ENCODE assay signal across 1 cellular context in the genomic region with DNA sequence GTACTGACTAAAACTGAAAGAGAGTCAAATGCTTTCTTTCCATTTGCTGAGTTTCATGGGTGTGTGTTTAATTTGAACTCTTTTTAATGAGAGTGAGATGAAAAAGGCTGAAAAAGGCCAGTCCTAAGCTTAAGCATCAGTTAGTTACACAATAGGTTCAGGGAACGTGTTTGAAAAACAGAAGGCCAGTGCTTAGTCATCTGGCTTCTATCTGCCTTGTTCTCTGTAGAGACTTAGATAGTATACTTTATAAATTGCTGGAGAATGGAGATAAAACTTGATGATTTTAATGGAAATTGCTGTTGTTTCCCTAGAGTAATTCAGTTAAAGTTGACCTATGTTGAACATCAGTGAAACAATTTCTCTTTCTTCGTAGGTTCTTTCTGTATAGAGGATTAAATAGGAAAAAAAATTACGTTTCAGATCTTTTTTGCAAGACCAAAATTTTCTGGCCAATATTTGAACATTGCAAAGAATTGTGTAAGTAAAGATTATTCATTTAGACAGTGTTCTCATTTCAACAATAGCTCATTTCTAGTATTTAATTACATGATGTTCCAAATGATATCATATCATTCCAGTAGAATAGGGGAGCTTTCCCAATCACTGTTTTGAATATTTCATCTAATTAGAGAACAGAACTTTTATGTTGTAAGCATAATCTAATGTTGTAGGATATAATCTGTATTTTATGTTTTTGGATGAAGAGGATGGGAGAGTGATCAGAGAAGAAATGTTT.
TF ChIP-seq lines count a peak whose summit lies in the region.

No MANE protein-coding gene starts in this region.

TF ChIP-seq in GM23338, 12 proteins besides CTCF, POLR2A, EP300 and RAD21 (continued from another document):
- TF ChIP-seq, protein P1, sequence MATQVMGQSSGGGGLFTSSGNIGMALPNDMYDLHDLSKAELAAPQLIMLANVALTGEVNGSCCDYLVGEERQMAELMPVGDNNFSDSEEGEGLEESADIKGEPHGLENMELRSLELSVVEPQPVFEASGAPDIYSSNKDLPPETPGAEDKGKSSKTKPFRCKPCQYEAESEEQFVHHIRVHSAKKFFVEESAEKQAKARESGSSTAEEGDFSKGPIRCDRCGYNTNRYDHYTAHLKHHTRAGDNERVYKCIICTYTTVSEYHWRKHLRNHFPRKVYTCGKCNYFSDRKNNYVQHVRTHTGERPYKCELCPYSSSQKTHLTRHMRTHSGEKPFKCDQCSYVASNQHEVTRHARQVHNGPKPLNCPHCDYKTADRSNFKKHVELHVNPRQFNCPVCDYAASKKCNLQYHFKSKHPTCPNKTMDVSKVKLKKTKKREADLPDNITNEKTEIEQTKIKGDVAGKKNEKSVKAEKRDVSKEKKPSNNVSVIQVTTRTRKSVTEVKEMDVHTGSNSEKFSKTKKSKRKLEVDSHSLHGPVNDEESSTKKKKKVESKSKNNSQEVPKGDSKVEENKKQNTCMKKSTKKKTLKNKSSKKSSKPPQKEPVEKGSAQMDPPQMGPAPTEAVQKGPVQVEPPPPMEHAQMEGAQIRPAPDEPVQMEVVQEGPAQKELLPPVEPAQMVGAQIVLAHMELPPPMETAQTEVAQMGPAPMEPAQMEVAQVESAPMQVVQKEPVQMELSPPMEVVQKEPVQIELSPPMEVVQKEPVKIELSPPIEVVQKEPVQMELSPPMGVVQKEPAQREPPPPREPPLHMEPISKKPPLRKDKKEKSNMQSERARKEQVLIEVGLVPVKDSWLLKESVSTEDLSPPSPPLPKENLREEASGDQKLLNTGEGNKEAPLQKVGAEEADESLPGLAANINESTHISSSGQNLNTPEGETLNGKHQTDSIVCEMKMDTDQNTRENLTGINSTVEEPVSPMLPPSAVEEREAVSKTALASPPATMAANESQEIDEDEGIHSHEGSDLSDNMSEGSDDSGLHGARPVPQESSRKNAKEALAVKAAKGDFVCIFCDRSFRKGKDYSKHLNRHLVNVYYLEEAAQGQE (IDR thresholded peaks at IDR 0.05; ENCODE audit: unreplicated experiment): no peak
TF ChIP-seq in GM23338: peak in this region for 0.
